In the genomic region with DNA sequence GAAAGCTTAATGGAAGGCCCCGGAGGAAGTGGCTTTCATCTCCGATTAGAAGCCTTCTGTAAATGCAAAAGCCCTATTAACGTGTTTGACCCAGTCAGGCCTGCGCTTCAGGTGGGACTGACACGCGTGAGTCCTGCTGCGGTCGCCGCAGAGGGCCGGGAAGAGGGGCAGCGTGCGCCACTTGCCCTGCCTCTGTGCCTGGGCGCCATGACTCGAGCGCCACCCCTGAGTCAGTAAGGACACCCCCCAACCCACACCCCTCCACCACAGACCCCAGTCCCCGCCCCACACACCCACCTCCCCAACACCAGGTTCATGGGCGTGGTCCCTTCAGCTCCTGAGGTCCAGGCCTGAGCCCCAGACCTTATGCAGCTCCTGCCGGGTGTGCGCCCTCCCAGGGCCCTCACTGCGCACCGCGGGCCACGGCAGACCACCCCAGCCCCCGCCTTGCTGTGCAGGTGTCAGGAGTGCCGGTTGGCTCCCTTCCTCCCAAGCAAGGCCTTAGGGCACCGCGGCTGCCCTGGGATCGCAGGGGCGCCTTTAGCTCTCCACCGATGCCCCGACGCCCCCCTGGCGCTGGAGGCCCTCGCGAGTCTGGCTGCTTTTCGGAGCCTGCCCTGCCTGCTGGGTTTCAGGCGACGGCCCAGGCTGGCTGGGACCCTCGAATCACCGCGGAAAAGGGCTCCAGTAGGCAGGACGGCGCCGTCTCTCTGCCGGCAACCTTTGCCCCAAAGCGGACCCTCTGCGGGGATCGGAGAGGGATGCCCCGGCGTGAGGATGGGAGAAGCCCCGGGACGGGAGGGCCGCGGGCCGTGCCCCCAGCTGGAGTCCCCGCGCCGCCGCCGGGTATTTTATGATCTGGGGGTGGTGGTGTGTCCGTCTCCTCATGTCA, we compare ENCODE assay signal across 10 cellular contexts. TPM values are rescaled to one million over a fixed set of nuclear protein-coding genes. Genes with fewer than 3 reads are reported as not detected.
DNase-seq lines count a peak whose midpoint lies in the region; ATAC-seq and TF ChIP-seq lines count a peak whose summit lies in the region.
"Had no signal": no experiment of that assay in that cellular context is flagged by ENCODE, and none has a peak within 500 bp of the region (broad histone marks: within the 10 kb centered on the region; RNA-seq: fewer than 3 reads in every experiment).

No MANE protein-coding gene starts in this region.

- H3K9me3 Mint-ChIP-seq in activated T-cell treated with anti-CD3 and anti-CD28 coated beads, Interleukin-2, amount 50 U/mL, for 24 hours: peaks cover 3% of the 10 kb centered on the region

- H3K27me3 Mint-ChIP-seq in activated T-cell treated with anti-CD3 and anti-CD28 coated beads, Interleukin-2, amount 50 U/mL, for 24 hours: peaks cover 70% of the 10 kb centered on the region

- peak; percentile 32 for DNase-seq in activated T-cell treated with anti-CD3 and anti-CD28 coated beads, Interleukin-2, amount 50 U/mL, for 24 hours
- no peak for DNase-seq in activated T-cell treated with anti-CD3 and anti-CD28 coated beads, Interleukin-2, amount 50 U/mL, for 1 hour
- DNase-seq in Right ventricle myocardium superior: no peak
- peak in 1 of 5 donors; percentile 37 for DNase-seq in ovary
- DNase-seq in NAMALWA (ENCODE audit: low spot score): no peak
- no peak for DNase-seq in stimulated activated naive CD4-positive, alpha-beta T cell treated with Interleukin-2 at 50 U/mL for 16 hours (lab: John Stamatoyannopoulos, UW)
- no peak for DNase-seq in SIG-M5 (lab: John Stamatoyannopoulos, UW)
- DNase-seq: naive B cell had no signal

- peaks cover 4% of the 10 kb centered on the region for H3K4me1 Mint-ChIP-seq in activated T-cell treated with anti-CD3 and anti-CD28 coated beads, Interleukin-2, amount 50 U/mL, for 24 hours (ENCODE audit: low read depth)

- peaks cover 6% of the 10 kb centered on the region for H3K4me1 ChIP-seq in ovary (ENCODE audit: insufficient read depth)
- H3K4me1 ChIP-seq in urinary bladder (ENCODE audit: insufficient read depth): no peaks in the 10 kb centered on the region

- peak; percentile 6 for ATAC-seq in Right ventricle myocardium superior (ENCODE audit: poor library complexity)

- H3K4me3 Mint-ChIP-seq in activated T-cell treated with anti-CD3 and anti-CD28 coated beads, Interleukin-2, amount 50 U/mL, for 24 hours: no peak overlapping the region

- TF ChIP-seq POLR2A in ovary (IDR thresholded peaks at IDR 0.05): no peak

- H3K27ac ChIP-seq in ovary (no peak overlapping the region), urinary bladder (ENCODE audit: low read depth) (no peak overlapping the region)
- H3K27ac ChIP-seq: RWPE1 had no signal

- H3K36me3 ChIP-seq in ovary (no peaks in the 10 kb centered on the region), urinary bladder (ENCODE audit: insufficient read depth) (no peaks in the 10 kb centered on the region)

- no peak for TF ChIP-seq CTCF in ovary (IDR thresholded peaks at IDR 0.05)

- H3K27ac Mint-ChIP-seq in activated T-cell treated with anti-CD3 and anti-CD28 coated beads, Interleukin-2, amount 50 U/mL, for 24 hours: no peak overlapping the region

- 12 to 19% (median 13%) methylated on average over 44 to 61 of the region's 61 CpGs for WGBS in ovary, 3 donors
- WGBS in urinary bladder: 12% methylated on average over 61 of the region's 61 CpGs

- no peaks in the 10 kb centered on the region for H3K36me3 Mint-ChIP-seq in activated T-cell treated with anti-CD3 and anti-CD28 coated beads, Interleukin-2, amount 50 U/mL, for 24 hours (ENCODE audit: low read depth)

- no peaks in the 10 kb centered on the region for H3K9me3 ChIP-seq in ovary

- no peak for TF ChIP-seq EP300 in ovary (IDR thresholded peaks at IDR 0.05)

- intact Hi-C loops in Right ventricle myocardium superior (cut with DNase I) (loop anchor here (2.0 kb wide), 1 partner anchor 258 kb away; no protein-coding TSS in a partner anchor), ovary (cut with DNase I) (loop anchor here (5.0 to 10.0 kb wide), 3 partner anchors 255 to 392 kb away; no protein-coding TSS in a partner anchor)

- H3K4me3 ChIP-seq in ovary (peak overlapping the region; percentile 29), urinary bladder (ENCODE audit: low read depth, low read length) (peak overlapping the region; percentile 46)

- no peaks in the 10 kb centered on the region for H3K27me3 ChIP-seq in ovary

RNA-seq across cellular contexts. Expression of a gene that starts 0.6 kb away (rescaled TPM):
- total RNA-seq in Right ventricle myocardium superior: 11.9 TPM
- total RNA-seq in ovary: 10 to 100 TPM in 5 of 7 donors, 1 to 10 TPM in 2; 6.5 to 40.0 (median 19.9) TPM
- 10 to 100 TPM; 16.3 to 22.3 TPM for polyA plus RNA-seq in ovary
- total RNA-seq in urinary bladder: 21.8 TPM
- polyA plus RNA-seq in urinary bladder: 45.7 TPM
